8 cellular contexts compared by ENCODE assay signal in genomic region chr12:124993568-124994434, GRCh38. TPM values are rescaled to one million over a fixed set of nuclear protein-coding genes. Genes with fewer than 3 reads are reported as not detected.
DNase-seq lines count a peak whose midpoint lies in the region; ATAC-seq and TF ChIP-seq lines count a peak whose summit lies in the region.

BRI3BP (plus strand) TSS chr12:124993645; CDS start chr12:124993791, 146 bp downstream.

- no peaks in the 10 kb centered on the region for H3K9me3 Mint-ChIP-seq in activated naive CD4-positive, alpha-beta T cell treated with anti-CD3 and anti-CD28 coated beads, Interleukin-2, amount 10 ng/mL, durations not matched to agents 7 days and 5 days

- H3K9me3 ChIP-seq in HUES48 (ENCODE audit: control insufficient read depth, insufficient read depth, low read length) = no peaks in the 10 kb centered on the region
- H3K9me3 ChIP-seq in cardiac muscle cell (ENCODE audit: low read depth) = no peaks in the 10 kb centered on the region
- H3K9me3 ChIP-seq in upper lobe of right lung = no peaks in the 10 kb centered on the region

- H3K9ac ChIP-seq in HUES48 (ENCODE audit: low read depth, low read length) = peak within 1 kb of the TSS; percentile 61

- H3K4me3 ChIP-seq in HUES48 (ENCODE audit: low read depth, low read length) (peak within 1 kb of the TSS; percentile 73), cardiac muscle cell (peak within 1 kb of the TSS; percentile 79), upper lobe of right lung (peak within 1 kb of the TSS; percentile 58)

- H3K36me3 ChIP-seq in HUES48 (ENCODE audit: control insufficient read depth, insufficient read depth, low read length) (no peaks in the 10 kb centered on the region), cardiac muscle cell (no peaks in the 10 kb centered on the region), upper lobe of right lung (no peaks in the 10 kb centered on the region)

- intact Hi-C loops in posterior cingulate gyrus (cut with DNase I) (loop anchor here (5.0 kb wide), 2 partner anchors 54 to 74 kb away; partner anchors contain the start of gene AACS), upper lobe of right lung (cut with DNase I) (no loop called here)

- peak within 1 kb of the TSS; percentile 93 for H3K4me3 Mint-ChIP-seq in activated naive CD4-positive, alpha-beta T cell treated with anti-CD3 and anti-CD28 coated beads, Interleukin-2, amount 10 ng/mL, durations not matched to agents 7 days and 5 days

- peaks cover 38% of the 10 kb centered on the region for H3K4me1 Mint-ChIP-seq in activated naive CD4-positive, alpha-beta T cell treated with anti-CD3 and anti-CD28 coated beads, Interleukin-2, amount 10 ng/mL, durations not matched to agents 7 days and 5 days

- peaks cover 2% of the 10 kb centered on the region for H3K36me3 Mint-ChIP-seq in activated naive CD4-positive, alpha-beta T cell treated with anti-CD3 and anti-CD28 coated beads, Interleukin-2, amount 10 ng/mL, durations not matched to agents 7 days and 5 days

- CTCF ChIA-PET in activated naive CD4-positive, alpha-beta T cell treated with anti-CD3 and anti-CD28 coated beads, Interleukin-2, amount 10 ng/mL, durations not matched to agents 7 days and 5 days (lab: Charles Lee) = interaction anchor here (0.7 to 2.3 kb wide), 3 partner anchors 10 to 53 kb away, joined by 3 to 9 read pairs (median 3); no protein-coding TSS in a partner anchor

- DNase-seq in DMS153 treated with DMSO at 0.1 percent for 48 hours (lab: John Stamatoyannopoulos, UW; ENCODE audit: unreplicated experiment) (peak; percentile 43), SK-N-DZ (ENCODE audit: low spot score) (peak; percentile 61), cardiac muscle cell (ENCODE audit: low read depth in 1 of 2, low spot score in 1 of 2) (peak; percentile 46 to 75), posterior cingulate gyrus (peak in 9 of 10 donors; percentile 40 to 94 (median 56)), upper lobe of right lung (peak; percentile 84)
- peak; percentile 81 for DNase-seq in activated naive CD4-positive, alpha-beta T cell treated with anti-CD3 and anti-CD28 coated beads, Interleukin-2, amount 10 ng/mL, durations not matched to agents 7 days and 5 days

- no peaks in the 10 kb centered on the region for H3K27me3 Mint-ChIP-seq in activated naive CD4-positive, alpha-beta T cell treated with anti-CD3 and anti-CD28 coated beads, Interleukin-2, amount 10 ng/mL, durations not matched to agents 7 days and 5 days

- H3K27me3 ChIP-seq in HUES48 (ENCODE audit: control insufficient read depth, insufficient read depth, low read length) (no peaks in the 10 kb centered on the region), cardiac muscle cell (no peaks in the 10 kb centered on the region), upper lobe of right lung (no peaks in the 10 kb centered on the region)

- H3K4me1 ChIP-seq in HUES48 (ENCODE audit: control insufficient read depth, insufficient read depth, low read length) = peaks cover 15% of the 10 kb centered on the region
- H3K4me1 ChIP-seq in cardiac muscle cell (ENCODE audit: low read depth) = no peaks in the 10 kb centered on the region
- H3K4me1 ChIP-seq in upper lobe of right lung = peaks cover 9% of the 10 kb centered on the region

- TF ChIP-seq CTCF in cardiac muscle cell (IDR thresholded peaks at IDR 0.05; ENCODE audit: low read depth, low read length) (no peak), upper lobe of right lung (IDR thresholded peaks at IDR 0.05) (no peak)

- H3K27ac Mint-ChIP-seq in activated naive CD4-positive, alpha-beta T cell treated with anti-CD3 and anti-CD28 coated beads, Interleukin-2, amount 10 ng/mL, durations not matched to agents 7 days and 5 days = peak within 1 kb of the TSS; percentile 93

- ATAC-seq in GM21360 (IDR thresholded peaks at IDR 0.05; ENCODE audit: unreplicated experiment) = peak; percentile 51
- ATAC-seq in upper lobe of right lung = peak; percentile 81

- H3K27ac ChIP-seq in HUES48 (ENCODE audit: low read depth, low read length) (peak within 1 kb of the TSS; percentile 31), cardiac muscle cell (no peak within 1 kb of the TSS), upper lobe of right lung (no peak within 1 kb of the TSS)

RNA-seq across cellular contexts. Expression of gene BRI3BP, which starts in this region (rescaled TPM):
- polyA plus RNA-seq in SK-N-DZ (2014; cell fraction: cytosol; rRNA removed) = 21.7 and 25.6 TPM in 2 replicates
- 7.5 and 8.1 TPM in 2 replicates for polyA plus RNA-seq in SK-N-DZ (2014; cell fraction: nucleus; rRNA removed)
- 3.5 and 7.5 TPM in 2 replicates for total RNA-seq in cardiac muscle cell
- polyA plus RNA-seq in cardiac muscle cell = 2.5 and 4.3 TPM in 2 replicates
- 8.2 TPM for total RNA-seq in upper lobe of right lung
